ENCODE assay signal across 28 cellular contexts in genomic region chr3:174193559-174193958, GRCh38.
"Had no signal": no experiment of that assay in that cellular context is flagged by ENCODE, and none has a peak within 500 bp of the region (broad histone marks: within the 10 kb centered on the region; RNA-seq: fewer than 3 reads in every experiment).

No MANE protein-coding gene starts in this region.

- FAIRE-seq: endometrium, urothelium cell line had no signal

- H3K27me3 ChIP-seq: adrenal gland, cardiac muscle cell, colonic mucosa, foreskin keratinocyte, right lobe of liver had no signal

- DNase-seq: activated CD4-positive, alpha-beta T cell treated with anti-CD3 and anti-CD28 coated beads for 48 hours; activated CD4-positive, alpha-beta T cell treated with anti-CD3 and anti-CD28 coated beads, Interleukin-2, amount 50 U/mL, for 48 hours; activated CD8-positive, alpha-beta memory T cell treated with anti-CD3 and anti-CD28 coated beads for 24 hours; activated effector memory CD4-positive, alpha-beta T cell treated with Interleukin-2 at 50 U/mL for 16 hours; activated naive CD4-positive, alpha-beta T cell treated with Interleukin-2 at 50 U/mL for 16 hours; adrenal gland; aorta; cerebellar nuclear complex; colonic mucosa; effector CD8-positive, alpha-beta T cell; foreskin keratinocyte; islet precursor cell; left ventricle myocardium inferior; mucosa of descending colon; right lobe of liver; stimulated activated CD4-positive, alpha-beta T cell treated with anti-CD3 and anti-CD28 coated beads, Interleukin-12 subunit alpha, Interleukin-12 subunit beta, amount 100 ng/mL, for 4 hours; stimulated activated CD4-positive, alpha-beta T cell treated with anti-CD3 and anti-CD28 coated beads, Interleukin-4, amount 100 ng/mL, for 24 hours; trophoblast cell had no signal

- ATAC-seq: activated CD4-positive, CD25-positive, alpha-beta regulatory T cell treated with anti-CD3 and anti-CD28 coated beads, Interleukin-2, amount 50 U/mL, for 24 hours; foreskin keratinocyte; mucosa of descending colon; natural killer cell treated with Interleukin-12 subunit alpha and Interleukin-12 subunit beta and Interleukin-15 and Interleukin-18, amount 100 ng/mL, for 72 hours; right lobe of liver; stimulated activated effector memory CD8-positive, alpha-beta T cell treated with anti-CD3 and anti-CD28 coated beads, Interleukin-12 subunit alpha, Interleukin-12 subunit beta, amount 100 ng/mL, for 72 hours had no signal

- H3K36me3 ChIP-seq: adrenal gland, cardiac muscle cell, colonic mucosa, left ventricle myocardium inferior, right lobe of liver, thoracic aorta had no signal

- H3K4me1 ChIP-seq: adrenal gland, colonic mucosa, foreskin keratinocyte, right lobe of liver had no signal

- H3K9me3 ChIP-seq: adrenal gland, colonic mucosa, left ventricle myocardium inferior, mucosa of descending colon, right lobe of liver, thoracic aorta had no signal

- H3K27ac ChIP-seq: adrenal gland, cardiac muscle cell, colonic mucosa, epithelial cell of prostate, foreskin keratinocyte, left ventricle myocardium inferior, right lobe of liver, skin epidermis, thoracic aorta, VCaP had no signal

- H3K4me3 ChIP-seq: adrenal gland, cardiac muscle cell, colonic mucosa, left ventricle myocardium inferior, mucosa of descending colon, right lobe of liver, skin epidermis, thoracic aorta had no signal
